15 cellular contexts compared by ENCODE assay signal in the genomic region with DNA sequence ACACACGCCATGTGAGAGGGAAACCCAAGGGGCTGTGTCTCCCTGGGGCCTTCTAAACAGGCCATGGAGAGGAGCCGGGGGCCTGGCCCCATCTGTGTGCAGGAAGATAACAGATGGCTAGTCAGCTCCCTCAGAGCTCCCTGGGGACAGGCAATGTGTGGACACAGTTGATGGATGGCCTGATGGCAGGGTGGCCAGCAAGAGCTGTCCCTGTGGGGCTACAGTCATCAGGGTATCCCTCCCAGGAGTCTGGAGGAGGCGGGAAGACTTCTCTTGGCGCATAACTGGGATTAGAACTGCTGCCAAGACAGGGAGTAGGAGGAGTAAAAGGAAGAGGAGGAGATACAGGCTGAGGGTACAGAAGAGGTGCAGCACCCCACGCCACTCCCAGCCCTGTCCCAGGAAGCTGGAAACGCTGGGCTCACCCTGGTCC. TPM values are rescaled to one million over a fixed set of nuclear protein-coding genes. Genes with fewer than 3 reads are reported as not detected.
DNase-seq lines count a peak whose midpoint lies in the region; ATAC-seq and TF ChIP-seq lines count a peak whose summit lies in the region.
"Had no signal": no experiment of that assay in that cellular context is flagged by ENCODE, and none has a peak within 500 bp of the region (broad histone marks: within the 10 kb centered on the region; RNA-seq: fewer than 3 reads in every experiment).

No MANE protein-coding gene starts in this region.

- H3K4me2 ChIP-seq in osteoblast (ENCODE audit: insufficient read depth, low read length): peak overlapping the region; percentile 48

- no peaks in the 10 kb centered on the region for H3K27me3 ChIP-seq in osteoblast (ENCODE audit: insufficient read depth, low read length)
- H3K27me3 ChIP-seq: tibial nerve had no signal

- H3K79me2 ChIP-seq in osteoblast (ENCODE audit: insufficient read depth, low read length): peaks cover 14% of the 10 kb centered on the region

- no peak overlapping the region for H2AFZ ChIP-seq in osteoblast (ENCODE audit: low read length)

- no peak overlapping the region for H3K27ac ChIP-seq in osteoblast (ENCODE audit: low read depth, low read length)

- H3K4me3 ChIP-seq in osteoblast (ENCODE audit: insufficient read depth, low read length): no peak overlapping the region
- H3K4me3 ChIP-seq: tibial nerve had no signal

- H3K36me3 ChIP-seq in osteoblast (ENCODE audit: insufficient read depth, low read length): peaks cover 14% of the 10 kb centered on the region

- H3K4me1 ChIP-seq in osteoblast (ENCODE audit: insufficient read depth, low read length): peaks cover 42% of the 10 kb centered on the region

- peaks cover 32% of the 10 kb centered on the region for H4K20me1 ChIP-seq in osteoblast (ENCODE audit: insufficient read depth, low read length)

- TF ChIP-seq POLR2A in erythroblast (IDR thresholded peaks at IDR 0.05; ENCODE audit: low read length): no peak

- DNase-seq in EH (ENCODE audit: low read depth): peak; percentile 39
- DNase-seq in NCI-H446 treated with DMSO at 0.1 percent for 48 hours (lab: John Stamatoyannopoulos, UW): peak; percentile 61
- DNase-seq in erythroblast (lab: John Stamatoyannopoulos, UW): peak; percentile 77 to 89
- peak; percentile 81 for DNase-seq in osteoblast (ENCODE audit: insufficient read length, low spot score, missing footprints)
- DNase-seq in SW 1271 (lab: John Stamatoyannopoulos, UW): no peak
- no peak for DNase-seq in DMS114 treated with DMSO at 0.1 percent for 48 hours (lab: John Stamatoyannopoulos, UW; ENCODE audit: unreplicated experiment)
- DNase-seq: activated CD4-positive, alpha-beta T cell treated with anti-CD3 and anti-CD28 coated beads, Interleukin-2, amount 50 U/mL, for 1 hour; activated naive CD8-positive, alpha-beta T cell treated with anti-CD3 and anti-CD28 coated beads for 36 hours; activated T-cell treated with anti-CD3 and anti-CD28 coated beads, Interleukin-2, amount 50 U/mL, for 4 hours; caudate nucleus; EL; H9 had no signal

- ATAC-seq in GM19351 (IDR thresholded peaks at IDR 0.05; ENCODE audit: unreplicated experiment): no peak
- ATAC-seq in GM18498 (IDR thresholded peaks at IDR 0.05; ENCODE audit: unreplicated experiment): no peak
- ATAC-seq: activated T-cell treated with anti-CD3 and anti-CD28 coated beads, Interleukin-2, amount 50 U/mL, for 4 hours had no signal

- no peaks in the 10 kb centered on the region for H3K9me3 ChIP-seq in osteoblast (ENCODE audit: low read depth, low read length)
- H3K9me3 ChIP-seq: tibial nerve had no signal

- no peak for TF ChIP-seq CTCF in osteoblast (IDR thresholded peaks at IDR 0.05; ENCODE audit: extremely low read depth, low read depth, low read length)

RNA-seq across cellular contexts. Expression of a gene that starts 17.3 kb away (rescaled TPM):
- total RNA-seq in osteoblast: 28.6 and 39.8 TPM in 2 replicates

Comparison
In these comparisons a context has a peak if more than half of its experiments do, and no peak if none do; other contexts are left out.
1. DNase-seq: peak in EH (single experiment), NCI-H446 treated with DMSO at 0.1 percent for 48 hours (single experiment), erythroblast (2 of 2) and osteoblast (single experiment); none in SW 1271 (0 of 2) and DMS114 treated with DMSO at 0.1 percent for 48 hours (single experiment).